In genomic region chr10:124708246-124708779, GRCh38 we compare ENCODE assay signal across 8 cellular contexts. TPM values are rescaled to one million over a fixed set of nuclear protein-coding genes. Genes with fewer than 3 reads are reported as not detected.
DNase-seq lines count a peak whose midpoint lies in the region; ATAC-seq, FAIRE-seq and TF ChIP-seq lines count a peak whose summit lies in the region.

No MANE protein-coding gene starts in this region.

- peaks cover 78% of the 10 kb centered on the region for H3K4me1 Mint-ChIP-seq in activated CD4-positive, alpha-beta T cell treated with anti-CD3 and anti-CD28 coated beads, Interleukin-2, amount 10 ng/mL, durations not matched to agents 24 days and 14 days
- peaks cover 77% of the 10 kb centered on the region for H3K4me1 Mint-ChIP-seq in activated CD8-positive, alpha-beta T cell treated with anti-CD3 and anti-CD28 coated beads for 36 hours (ENCODE audit: low read depth)

- no peak for TF ChIP-seq CTCF in activated CD8-positive, alpha-beta T cell treated with anti-CD3 and anti-CD28 coated beads for 36 hours (IDR thresholded peaks at IDR 0.05)
- TF ChIP-seq CTCF in HepG2 (CRISPR knock-in tag; IDR thresholded peaks at IDR 0.05) (no peak), suprapubic skin (IDR thresholded peaks at IDR 0.05) (no peak)

- H3K9me3 Mint-ChIP-seq in activated CD4-positive, alpha-beta T cell treated with anti-CD3 and anti-CD28 coated beads, Interleukin-2, amount 10 ng/mL, durations not matched to agents 24 days and 14 days = no peaks in the 10 kb centered on the region
- no peaks in the 10 kb centered on the region for H3K9me3 Mint-ChIP-seq in activated CD8-positive, alpha-beta T cell treated with anti-CD3 and anti-CD28 coated beads for 36 hours

- TF ChIP-seq POLR2A in HepG2 (IDR thresholded peaks at IDR 0.05; ENCODE audit: insufficient read depth in 1 of 2, low read depth in 2 of 2, low read length in 2 of 2) (no peak), suprapubic skin (IDR thresholded peaks at IDR 0.05) (no peak)

- peak overlapping the region; percentile 55 for H3K4me2 ChIP-seq in HepG2 (ENCODE audit: low read depth, low read length)

- H4K20me1 ChIP-seq in HepG2 (ENCODE audit: insufficient read depth, low read length) = 0 out of 2 replicates have a peak, but pooled peaks cover 5% of the 10 kb centered on the region

- CTCF ChIA-PET in activated CD8-positive, alpha-beta T cell treated with anti-CD3 and anti-CD28 coated beads for 36 hours (lab: Charles Lee) = interaction anchor here (0.7 to 4.7 kb wide), 7 partner anchors 9 to 33 kb away, joined by 3 to 44 read pairs (median 4); no protein-coding TSS in a partner anchor
- CTCF ChIA-PET in HepG2 (lab: Yijun Ruan, JAX; ENCODE audit: low intra/inter-chr PET ratio, low total read pairs) = no interaction called here

- H3K4me3 ChIP-seq in HepG2 (replicated peaks in 1 of 3; ENCODE audit: insufficient read depth in 1 of 3, low read depth in 2 of 3, low read length in 3 of 3) = peak overlapping the region in 1 of 3 experiments; percentile 19; a peak in 1 of 6 replicates
- no peak overlapping the region for H3K4me3 ChIP-seq in suprapubic skin

- intact Hi-C loops in activated CD4-positive, alpha-beta T cell treated with anti-CD3 and anti-CD28 coated beads, Interleukin-2, amount 10 ng/mL, durations not matched to agents 24 days and 14 days (cut with micrococcal nuclease) = no loop called here
- intact Hi-C loops in activated CD8-positive, alpha-beta T cell treated with anti-CD3 and anti-CD28 coated beads for 36 hours (cut with micrococcal nuclease) = no loop called here
- intact Hi-C loops in HepG2 (cut with micrococcal nuclease; ENCODE audit: unreplicated experiment) = no loop called here

- H3K27me3 ChIP-seq in HepG2 (ENCODE audit: control insufficient read depth in 1 of 2, insufficient read depth in 2 of 2, low read length in 2 of 2) (no peaks in the 10 kb centered on the region), suprapubic skin (no peaks in the 10 kb centered on the region)

- peak overlapping the region; percentile 12 for H3K4me3 Mint-ChIP-seq in activated CD4-positive, alpha-beta T cell treated with anti-CD3 and anti-CD28 coated beads, Interleukin-2, amount 10 ng/mL, durations not matched to agents 24 days and 14 days
- no peak overlapping the region for H3K4me3 Mint-ChIP-seq in activated CD8-positive, alpha-beta T cell treated with anti-CD3 and anti-CD28 coated beads for 36 hours

- POLR2A ChIA-PET in activated CD8-positive, alpha-beta T cell treated with anti-CD3 and anti-CD28 coated beads for 36 hours (lab: Charles Lee) = interaction anchor here (1.1 to 5.6 kb wide), 7 partner anchors 9 to 56 kb away, joined by 3 to 27 read pairs (median 7); no protein-coding TSS in a partner anchor
- POLR2A ChIA-PET in HepG2 (lab: Yijun Ruan, JAX) = interaction anchor here (1.0 to 1.1 kb wide), 2 partner anchors 33 to 84 kb away, joined by 3 to 4 read pairs; partner anchors contain the start of gene EEF1AKMT2

- DNase-seq in activated CD4-positive, alpha-beta T cell treated with anti-CD3 and anti-CD28 coated beads, Interleukin-2, amount 10 ng/mL, durations not matched to agents 24 days and 14 days = no peak
- no peak for DNase-seq in activated CD4-positive, alpha-beta T cell treated with anti-CD3 and anti-CD28 coated beads, Interleukin-2, amount 50 U/mL, for 1 hour
- DNase-seq in activated CD8-positive, alpha-beta T cell treated with anti-CD3 and anti-CD28 coated beads for 36 hours = no peak
- peak; percentile 59 for DNase-seq in HepG2 (ENCODE audit: low spot score)
- no peak for DNase-seq in suprapubic skin (ENCODE audit: low spot score in 2 of 2)
- no peak for DNase-seq in activated gamma-delta T cell treated with Interleukin-2 at 50 U/mL for 16 hours
- DNase-seq in amniotic stem cell (lab: John Stamatoyannopoulos, UW) = no peak

- H2AFZ ChIP-seq in HepG2 (ENCODE audit: low read length) = no peak overlapping the region

- H3K9me3 ChIP-seq in HepG2 (ENCODE audit: low read length) (no peaks in the 10 kb centered on the region), suprapubic skin (no peaks in the 10 kb centered on the region)

- peak overlapping the region; percentile 9 for H3K27ac ChIP-seq in HepG2 (ENCODE audit: extremely low read length, insufficient read depth, low read length)
- peak overlapping the region; percentile 61 for H3K27ac ChIP-seq in suprapubic skin

- peaks cover 36% of the 10 kb centered on the region for H3K36me3 Mint-ChIP-seq in activated CD4-positive, alpha-beta T cell treated with anti-CD3 and anti-CD28 coated beads, Interleukin-2, amount 10 ng/mL, durations not matched to agents 24 days and 14 days (ENCODE audit: low read depth)
- peaks cover 14% of the 10 kb centered on the region for H3K36me3 Mint-ChIP-seq in activated CD8-positive, alpha-beta T cell treated with anti-CD3 and anti-CD28 coated beads for 36 hours (ENCODE audit: low read depth)

- no peak for FAIRE-seq in HepG2 (lab: Jason Lieb, UNC)

- in situ Hi-C loops in HepG2 (cut with HindIII; ENCODE audit: extremely low pct_ligation_motif_present, low pct_unique_long_range_greater_than_20kb) = no loop called here

- ATAC-seq in activated CD8-positive, alpha-beta T cell treated with anti-CD3 and anti-CD28 coated beads for 36 hours = no peak
- peak; percentile 72 for ATAC-seq in HepG2
- no peak for ATAC-seq in HG03571 (IDR thresholded peaks at IDR 0.05; ENCODE audit: unreplicated experiment)

- H3K36me3 ChIP-seq in HepG2 (replicated peaks in 1 of 2; ENCODE audit: control insufficient read depth in 1 of 2, insufficient read depth in 2 of 2, low read length in 2 of 2) (peaks cover 7 to 34% of the 10 kb centered on the region in 2 experiments), suprapubic skin (peaks cover 27% of the 10 kb centered on the region)

- peaks cover 14% of the 10 kb centered on the region for H3K79me2 ChIP-seq in HepG2 (ENCODE audit: insufficient read depth, low read length)

- no peaks in the 10 kb centered on the region for H3K27me3 Mint-ChIP-seq in activated CD4-positive, alpha-beta T cell treated with anti-CD3 and anti-CD28 coated beads, Interleukin-2, amount 10 ng/mL, durations not matched to agents 24 days and 14 days
- H3K27me3 Mint-ChIP-seq in activated CD8-positive, alpha-beta T cell treated with anti-CD3 and anti-CD28 coated beads for 36 hours = no peaks in the 10 kb centered on the region

- no TSS peak for BruUV-seq in HepG2 (replicated peaks; lab: Mats Ljungman, UMichigan)

- H3K27ac Mint-ChIP-seq in activated CD4-positive, alpha-beta T cell treated with anti-CD3 and anti-CD28 coated beads, Interleukin-2, amount 10 ng/mL, durations not matched to agents 24 days and 14 days = peak overlapping the region; percentile 68
- H3K27ac Mint-ChIP-seq in activated CD8-positive, alpha-beta T cell treated with anti-CD3 and anti-CD28 coated beads for 36 hours = peak overlapping the region; percentile 51

- WGBS in HepG2 (ENCODE audit: low lambda C conversion rate) = 13% methylated on average over 7 of the region's 9 CpGs
- WGBS in suprapubic skin = 40% methylated on average over 4 of the region's 9 CpGs

- TF ChIP-seq RAD21 in HepG2 (CRISPR knock-in tag; IDR thresholded peaks at IDR 0.05) = no peak

- H3K9ac ChIP-seq in HepG2 (ENCODE audit: insufficient read depth, low read depth, low read length) = peak overlapping the region; percentile 18; the same call in 1 of the 2 replicates

- peaks cover 52% of the 10 kb centered on the region for H3K4me1 ChIP-seq in HepG2 (ENCODE audit: insufficient read depth, low read length)
- H3K4me1 ChIP-seq in suprapubic skin = peaks cover 80% of the 10 kb centered on the region

- peak in 1 of 2 experiments; percentile 63; a peak in 1 of 4 replicates for TF ChIP-seq EP300 in HepG2 (IDR thresholded peaks at IDR 0.05; ENCODE audit: low read depth in 2 of 2, low read length in 2 of 2)
- TF ChIP-seq EP300 in HepG2 (CRISPR knock-in tag; IDR thresholded peaks at IDR 0.05; ENCODE audit: borderline replicate concordance) = no peak
- no peak for TF ChIP-seq EP300 in suprapubic skin (IDR thresholded peaks at IDR 0.05)

TF ChIP-seq in HepG2, 621 proteins besides CTCF, POLR2A, EP300 and RAD21 (continues in another document):
- TF ChIP-seq ZNF24 (IDR thresholded peaks at IDR 0.05) = no peak
- peak; percentile 96 for TF ChIP-seq RXRA (CRISPR knock-in tag; IDR thresholded peaks at IDR 0.05)
- no peak for TF ChIP-seq SIN3B (IDR thresholded peaks at IDR 0.05; ENCODE audit: low read length)
- TF ChIP-seq GATAD2A (CRISPR knock-in tag; IDR thresholded peaks at IDR 0.05) = peak; percentile 91

RNA-seq across cellular contexts. Expression of gene FAM53B, which starts 35.9 kb away (rescaled TPM):
- 20.9 and 21.8 TPM in 2 replicates for total RNA-seq in activated CD4-positive, alpha-beta T cell treated with anti-CD3 and anti-CD28 coated beads, Interleukin-2, amount 10 ng/mL, durations not matched to agents 24 days and 14 days
- total RNA-seq in activated CD8-positive, alpha-beta T cell treated with anti-CD3 and anti-CD28 coated beads for 36 hours = 10 to 100 TPM; 15.1 to 18.0 TPM
- total RNA-seq in HepG2 (2016; rRNA removed; fragmentation: Illumina TruSeq; extraction: Trizol) = 17.6 and 19.3 TPM in 2 replicates
- total RNA-seq in HepG2 (2016; cell fraction: cytosol; rRNA removed; fragmentation: Illumina TruSeq; extraction: Trizol; ENCODE audit: low read depth) = 37.4 and 40.4 TPM in 2 replicates
- total RNA-seq in HepG2 (2016; cell fraction: insoluble cytoplasmic fraction; rRNA removed; fragmentation: Illumina TruSeq; extraction: Trizol) = 15.2 and 19.1 TPM in 2 replicates
- total RNA-seq in HepG2 (2016; cell fraction: membrane; rRNA removed; fragmentation: Illumina TruSeq; extraction: Trizol) = 19.0 and 21.2 TPM in 2 replicates
- total RNA-seq in HepG2 (2016; cell fraction: nucleus; rRNA removed; fragmentation: Illumina TruSeq; extraction: Trizol) = 13.6 and 18.0 TPM in 2 replicates
- polyA plus RNA-seq in HepG2 (2011; rRNA removed) = 5.8 and 6.4 TPM in 2 replicates
- polyA plus RNA-seq in HepG2 (2011; cell fraction: cytosol; rRNA removed) = 4.7 and 7.2 TPM in 2 replicates
- 7.7 and 11.9 TPM in 2 replicates for polyA plus RNA-seq in HepG2 (2011; cell fraction: nucleus; rRNA removed)
- 3.5 and 5.6 TPM in 2 replicates for polyA plus RNA-seq in HepG2 (2012)
- polyA plus RNA-seq in HepG2 (2016; cell fraction: cytosol; fragmentation: Illumina TruSeq; extraction: Trizol; ENCODE audit: low read depth) = 0.71 and 0.72 TPM in 2 replicates
- 10.3 and 11.4 TPM in 2 replicates for polyA plus RNA-seq in HepG2 (2016; cell fraction: insoluble cytoplasmic fraction; fragmentation: Illumina TruSeq; extraction: Trizol; ENCODE audit: low read depth)
- polyA plus RNA-seq in HepG2 (2016; cell fraction: membrane; fragmentation: Illumina TruSeq; extraction: Trizol; ENCODE audit: low read depth) = 3.6 and 4.1 TPM in 2 replicates
- 13.5 and 14.8 TPM in 2 replicates for polyA plus RNA-seq in HepG2 (2016; cell fraction: nucleus; fragmentation: Illumina TruSeq; extraction: Trizol; ENCODE audit: insufficient read depth, low read depth)
- polyA minus RNA-seq in HepG2 (2011; rRNA and poly(A)+ RNA removed; ENCODE audit: low replicate concordance) = 28.7 and 33.7 TPM in 2 replicates
- 7.5 and 12.7 TPM in 2 replicates for polyA minus RNA-seq in HepG2 (2011; cell fraction: cytosol; rRNA and poly(A)+ RNA removed)
- 9.5 and 10.1 TPM in 2 replicates for polyA minus RNA-seq in HepG2 (2011; cell fraction: nucleus; rRNA and poly(A)+ RNA removed)
- total RNA-seq in suprapubic skin = 10 to 100 TPM; 63.5 to 75.5 (median 67.3) TPM
